8 cellular contexts compared by ENCODE assay signal in genomic region chr12:8033153-8034044, GRCh38. TPM values are rescaled to one million over a fixed set of nuclear protein-coding genes. Genes with fewer than 3 reads are reported as not detected.
DNase-seq lines count a peak whose midpoint lies in the region; ATAC-seq, FAIRE-seq and TF ChIP-seq lines count a peak whose summit lies in the region.

No MANE protein-coding gene starts in this region.

- POLR2A ChIA-PET in AG04450 (lab: Yijun Ruan, JAX): interaction anchor here (0.9 kb wide), 1 partner anchor 97 kb away, joined by 4 read pairs; no protein-coding TSS in a partner anchor

- peak; percentile 34 for ATAC-seq in GM18502 (IDR thresholded peaks at IDR 0.05; ENCODE audit: poor library complexity, unreplicated experiment)

- peak overlapping the region; percentile 96 to 98 for H3K9ac ChIP-seq in kidney (ENCODE audit: low read length in 2 of 2)

- peaks cover 27 to 41% of the 10 kb centered on the region in 2 donors for H3K4me1 ChIP-seq in kidney (ENCODE audit: control insufficient read depth in 1 of 2, insufficient read depth in 1 of 2, low read depth in 1 of 2, low read length in 2 of 2)

- CTCF ChIA-PET in AG04450 (lab: Charles Lee): interaction anchor here (1.2 to 3.6 kb wide), 5 partner anchors 12 to 100 kb away, joined by 4 to 31 read pairs (median 8); no protein-coding TSS in a partner anchor

- H3K27ac ChIP-seq in AG04450 (ENCODE audit: low read depth, low read length) (peak overlapping the region; percentile 80), kidney (ENCODE audit: low read depth in 2 of 2, low read length in 2 of 2) (peak overlapping the region; percentile 89 to 90)

- intact Hi-C loops in kidney (cut with DNase I): no loop called here

- no peaks in the 10 kb centered on the region for H3K27me3 ChIP-seq in AG04450 (ENCODE audit: control insufficient read depth, insufficient read depth, low read length)

- DNase-seq in AG04450 (ENCODE audit: low read depth, low spot score): no peak
- peak; percentile 44 for DNase-seq in HuH-7 (ENCODE audit: low spot score)
- peak; percentile 45 for DNase-seq in T-helper 22 cell (ENCODE audit: low read depth)
- peak; percentile 81 for DNase-seq in cerebellum (ENCODE audit: low spot score)
- DNase-seq in kidney: peak; percentile 83
- peak; percentile 33 for DNase-seq in stimulated activated CD4-positive, alpha-beta T cell treated with anti-CD3 and anti-CD28 coated beads, Interleukin-1b, Interleukin-23, amount 100 ng/mL, for 48 hours
- no peak for DNase-seq in KG1 (lab: John Stamatoyannopoulos, UW)

- H3K9me3 ChIP-seq in AG04450 (ENCODE audit: control insufficient read depth, insufficient read depth, low read length) (no peaks in the 10 kb centered on the region), kidney (ENCODE audit: control insufficient read depth in 1 of 2, low read length in 2 of 2) (no peaks in the 10 kb centered on the region)

- FAIRE-seq in kidney (lab: Jason Lieb, UNC): no peak

- TF ChIP-seq CTCF in AG04450 (IDR thresholded peaks at IDR 0.05; ENCODE audit: low read depth, low read length) (no peak), kidney (IDR thresholded peaks at IDR 0.05; ENCODE audit: borderline replicate concordance, extremely low read depth, insufficient read depth) (no peak)

- H3K4me3 ChIP-seq in AG04450 (ENCODE audit: low read depth, low read length): peak overlapping the region; percentile 87
- H3K4me3 ChIP-seq in kidney (ENCODE audit: low read length in 2 of 2): peak overlapping the region; percentile 88 to 90

- no peaks in the 10 kb centered on the region for H3K36me3 ChIP-seq in kidney (ENCODE audit: control insufficient read depth in 1 of 2, insufficient read depth in 2 of 2, low read length in 2 of 2)

RNA-seq across cellular contexts. Expression of gene FOXJ2, which starts 0.9 kb away (rescaled TPM):
- polyA plus RNA-seq in AG04450 (2011; rRNA removed): 5.7 and 6.3 TPM in 2 replicates
- 10.3 and 12.4 TPM in 2 replicates for polyA minus RNA-seq in AG04450 (2011; rRNA and poly(A)+ RNA removed)
- 6.6 TPM for total RNA-seq in cerebellum
- 17.0 TPM for total RNA-seq in kidney
- polyA plus RNA-seq in kidney (ENCODE audit: insufficient read depth, low read depth, low replicate concordance): 4.4 TPM

RNA-seq across cellular contexts. Expression of gene C3AR1, which starts 32.8 kb away (rescaled TPM):
- polyA plus RNA-seq in AG04450 (2011; rRNA removed): 0.52 and 0.71 TPM in 2 replicates
- 1.0 and 2.1 TPM in 2 replicates for polyA minus RNA-seq in AG04450 (2011; rRNA and poly(A)+ RNA removed)
- 1.8 TPM for total RNA-seq in cerebellum
- total RNA-seq in kidney: 17.7 TPM
- 2.9 TPM for polyA plus RNA-seq in kidney (ENCODE audit: insufficient read depth, low read depth, low replicate concordance)

RNA-seq across cellular contexts. Expression of gene NECAP1, which starts 48.7 kb away (rescaled TPM):
- polyA plus RNA-seq in AG04450 (2011; rRNA removed) (25.6 and 30.4 TPM in 2 replicates), kidney (ENCODE audit: insufficient read depth, low read depth, low replicate concordance) (20.5 TPM)
- polyA minus RNA-seq in AG04450 (2011; rRNA and poly(A)+ RNA removed): 42.9 TPM in 2 replicates
- total RNA-seq in cerebellum (102 TPM), kidney (29.0 TPM)

Comparison
In these comparisons a context has a peak if more than half of its experiments do, and no peak if none do; other contexts are left out.
1. DNase-seq: peak in HuH-7 (single experiment), T-helper 22 cell (single experiment), cerebellum (single experiment), kidney (single experiment) and stimulated activated CD4-positive, alpha-beta T cell treated with anti-CD3 and anti-CD28 coated beads, Interleukin-1b, Interleukin-23, amount 100 ng/mL, for 48 hours (single experiment); none in AG04450 (single experiment) and KG1 (single experiment).